In the genomic region with DNA sequence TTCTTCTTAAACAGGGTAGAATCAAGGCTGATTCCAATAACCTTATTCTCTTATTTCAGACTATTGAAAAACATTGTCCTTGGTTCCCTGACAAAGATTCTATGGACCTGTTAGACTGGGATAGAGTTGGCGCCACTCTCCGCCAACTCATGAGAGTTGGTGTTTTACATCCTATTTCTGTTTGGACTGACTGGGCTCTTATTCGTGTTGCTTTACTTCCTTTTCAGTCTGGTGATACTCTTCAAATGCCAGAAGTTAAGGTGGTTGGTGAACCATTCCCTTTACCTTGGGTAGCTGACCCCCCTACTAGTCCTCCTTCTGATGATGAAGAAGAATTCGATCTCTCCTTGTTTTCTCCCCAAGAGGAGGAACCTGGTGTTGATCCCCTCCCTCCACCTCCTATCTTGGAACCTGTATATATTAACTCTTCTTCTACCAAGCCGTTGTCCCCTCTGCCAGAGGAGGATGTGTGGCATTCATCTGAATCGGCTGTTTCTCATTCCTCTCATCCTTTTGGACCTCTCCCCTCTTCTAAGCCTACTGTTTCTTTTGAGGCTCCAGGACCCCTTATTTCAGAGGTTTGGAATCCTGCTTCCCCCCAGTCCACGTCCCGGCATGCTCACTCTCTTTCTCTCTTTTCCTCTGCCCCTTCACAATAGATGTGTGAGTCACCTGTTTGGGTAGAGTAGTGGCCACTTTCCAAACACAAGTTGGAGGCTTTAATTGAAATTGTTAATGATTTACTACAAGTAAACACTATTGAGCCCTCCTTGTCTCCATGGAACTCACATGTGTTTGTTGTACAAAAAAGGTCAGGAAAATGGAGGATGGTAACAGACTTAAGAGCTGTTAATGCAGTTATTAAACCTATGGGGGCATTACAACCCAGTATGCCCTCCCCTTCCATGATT, we compare ENCODE assay signal across 1 cellular context.
TF ChIP-seq lines count a peak whose summit lies in the region.
"Not testable (repeated sequence)": the region's sequence is repeated elsewhere in the genome, so short reads cannot be mapped to it uniquely, and the experiment has no call there.

No MANE protein-coding gene starts in this region.

TF ChIP-seq in HepG2, 621 proteins besides CTCF, POLR2A, EP300 and RAD21 (continued from another document):
- TF ChIP-seq, protein P1, sequence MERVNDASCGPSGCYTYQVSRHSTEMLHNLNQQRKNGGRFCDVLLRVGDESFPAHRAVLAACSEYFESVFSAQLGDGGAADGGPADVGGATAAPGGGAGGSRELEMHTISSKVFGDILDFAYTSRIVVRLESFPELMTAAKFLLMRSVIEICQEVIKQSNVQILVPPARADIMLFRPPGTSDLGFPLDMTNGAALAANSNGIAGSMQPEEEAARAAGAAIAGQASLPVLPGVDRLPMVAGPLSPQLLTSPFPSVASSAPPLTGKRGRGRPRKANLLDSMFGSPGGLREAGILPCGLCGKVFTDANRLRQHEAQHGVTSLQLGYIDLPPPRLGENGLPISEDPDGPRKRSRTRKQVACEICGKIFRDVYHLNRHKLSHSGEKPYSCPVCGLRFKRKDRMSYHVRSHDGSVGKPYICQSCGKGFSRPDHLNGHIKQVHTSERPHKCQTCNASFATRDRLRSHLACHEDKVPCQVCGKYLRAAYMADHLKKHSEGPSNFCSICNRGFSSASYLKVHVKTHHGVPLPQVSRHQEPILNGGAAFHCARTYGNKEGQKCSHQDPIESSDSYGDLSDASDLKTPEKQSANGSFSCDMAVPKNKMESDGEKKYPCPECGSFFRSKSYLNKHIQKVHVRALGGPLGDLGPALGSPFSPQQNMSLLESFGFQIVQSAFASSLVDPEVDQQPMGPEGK (CRISPR knock-in tag; IDR thresholded peaks at IDR 0.05) = peak; percentile 11; the same call in 1 of the 2 replicates
- TF ChIP-seq, protein P2, sequence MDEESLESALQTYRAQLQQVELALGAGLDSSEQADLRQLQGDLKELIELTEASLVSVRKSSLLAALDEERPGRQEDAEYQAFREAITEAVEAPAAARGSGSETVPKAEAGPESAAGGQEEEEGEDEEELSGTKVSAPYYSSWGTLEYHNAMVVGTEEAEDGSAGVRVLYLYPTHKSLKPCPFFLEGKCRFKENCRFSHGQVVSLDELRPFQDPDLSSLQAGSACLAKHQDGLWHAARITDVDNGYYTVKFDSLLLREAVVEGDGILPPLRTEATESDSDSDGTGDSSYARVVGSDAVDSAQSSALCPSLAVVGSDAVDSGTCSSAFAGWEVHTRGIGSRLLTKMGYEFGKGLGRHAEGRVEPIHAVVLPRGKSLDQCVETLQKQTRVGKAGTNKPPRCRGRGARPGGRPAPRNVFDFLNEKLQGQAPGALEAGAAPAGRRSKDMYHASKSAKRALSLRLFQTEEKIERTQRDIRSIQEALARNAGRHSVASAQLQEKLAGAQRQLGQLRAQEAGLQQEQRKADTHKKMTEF (CRISPR knock-in tag; IDR thresholded peaks at IDR 0.05) = peak; percentile 48; the same call in 1 of the 2 replicates
- peak; percentile 52; the same call in 1 of the 2 replicates for TF ChIP-seq MIER3 (CRISPR knock-in tag; IDR thresholded peaks at IDR 0.05; ENCODE audit: borderline replicate concordance)
- TF ChIP-seq NCOA2 (CRISPR knock-in tag; IDR thresholded peaks at IDR 0.05) = peak; percentile 62; the same call in 1 of the 2 replicates
- peak; percentile 72 for TF ChIP-seq GATAD2A (CRISPR knock-in tag; IDR thresholded peaks at IDR 0.05)
- TF ChIP-seq, protein P3, sequence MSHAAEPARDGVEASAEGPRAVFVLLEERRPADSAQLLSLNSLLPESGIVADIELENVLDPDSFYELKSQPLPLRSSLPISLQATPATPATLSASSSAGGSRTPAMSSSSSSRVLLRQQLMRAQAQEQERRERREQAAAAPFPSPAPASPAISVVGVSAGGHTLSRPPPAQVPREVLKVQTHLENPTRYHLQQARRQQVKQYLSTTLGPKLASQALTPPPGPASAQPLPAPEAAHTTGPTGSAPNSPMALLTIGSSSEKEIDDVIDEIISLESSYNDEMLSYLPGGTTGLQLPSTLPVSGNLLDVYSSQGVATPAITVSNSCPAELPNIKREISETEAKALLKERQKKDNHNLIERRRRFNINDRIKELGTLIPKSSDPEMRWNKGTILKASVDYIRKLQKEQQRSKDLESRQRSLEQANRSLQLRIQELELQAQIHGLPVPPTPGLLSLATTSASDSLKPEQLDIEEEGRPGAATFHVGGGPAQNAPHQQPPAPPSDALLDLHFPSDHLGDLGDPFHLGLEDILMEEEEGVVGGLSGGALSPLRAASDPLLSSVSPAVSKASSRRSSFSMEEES (CRISPR knock-in tag; IDR thresholded peaks at IDR 0.05) = peak; percentile 30; the same call in 1 of the 2 replicates
- TF ChIP-seq, protein P4, sequence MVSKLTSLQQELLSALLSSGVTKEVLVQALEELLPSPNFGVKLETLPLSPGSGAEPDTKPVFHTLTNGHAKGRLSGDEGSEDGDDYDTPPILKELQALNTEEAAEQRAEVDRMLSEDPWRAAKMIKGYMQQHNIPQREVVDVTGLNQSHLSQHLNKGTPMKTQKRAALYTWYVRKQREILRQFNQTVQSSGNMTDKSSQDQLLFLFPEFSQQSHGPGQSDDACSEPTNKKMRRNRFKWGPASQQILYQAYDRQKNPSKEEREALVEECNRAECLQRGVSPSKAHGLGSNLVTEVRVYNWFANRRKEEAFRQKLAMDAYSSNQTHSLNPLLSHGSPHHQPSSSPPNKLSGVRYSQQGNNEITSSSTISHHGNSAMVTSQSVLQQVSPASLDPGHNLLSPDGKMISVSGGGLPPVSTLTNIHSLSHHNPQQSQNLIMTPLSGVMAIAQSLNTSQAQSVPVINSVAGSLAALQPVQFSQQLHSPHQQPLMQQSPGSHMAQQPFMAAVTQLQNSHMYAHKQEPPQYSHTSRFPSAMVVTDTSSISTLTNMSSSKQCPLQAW (CRISPR knock-in tag; IDR thresholded peaks at IDR 0.05) = peak; percentile 92; the same call in 1 of the 2 replicates
- TF ChIP-seq POGZ (CRISPR knock-in tag; IDR thresholded peaks at IDR 0.05) = peak; percentile 50; the same call in 1 of the 2 replicates
- peak; percentile 54; the same call in 1 of the 2 replicates for TF ChIP-seq HMG20A (CRISPR knock-in tag; IDR thresholded peaks at IDR 0.05; ENCODE audit: borderline replicate concordance)
- 0 out of 2 replicates have a peak, but pooled peaks have one; percentile 15 for TF ChIP-seq ZNF878 (CRISPR knock-in tag; IDR thresholded peaks at IDR 0.05)
- TF ChIP-seq, protein P5, sequence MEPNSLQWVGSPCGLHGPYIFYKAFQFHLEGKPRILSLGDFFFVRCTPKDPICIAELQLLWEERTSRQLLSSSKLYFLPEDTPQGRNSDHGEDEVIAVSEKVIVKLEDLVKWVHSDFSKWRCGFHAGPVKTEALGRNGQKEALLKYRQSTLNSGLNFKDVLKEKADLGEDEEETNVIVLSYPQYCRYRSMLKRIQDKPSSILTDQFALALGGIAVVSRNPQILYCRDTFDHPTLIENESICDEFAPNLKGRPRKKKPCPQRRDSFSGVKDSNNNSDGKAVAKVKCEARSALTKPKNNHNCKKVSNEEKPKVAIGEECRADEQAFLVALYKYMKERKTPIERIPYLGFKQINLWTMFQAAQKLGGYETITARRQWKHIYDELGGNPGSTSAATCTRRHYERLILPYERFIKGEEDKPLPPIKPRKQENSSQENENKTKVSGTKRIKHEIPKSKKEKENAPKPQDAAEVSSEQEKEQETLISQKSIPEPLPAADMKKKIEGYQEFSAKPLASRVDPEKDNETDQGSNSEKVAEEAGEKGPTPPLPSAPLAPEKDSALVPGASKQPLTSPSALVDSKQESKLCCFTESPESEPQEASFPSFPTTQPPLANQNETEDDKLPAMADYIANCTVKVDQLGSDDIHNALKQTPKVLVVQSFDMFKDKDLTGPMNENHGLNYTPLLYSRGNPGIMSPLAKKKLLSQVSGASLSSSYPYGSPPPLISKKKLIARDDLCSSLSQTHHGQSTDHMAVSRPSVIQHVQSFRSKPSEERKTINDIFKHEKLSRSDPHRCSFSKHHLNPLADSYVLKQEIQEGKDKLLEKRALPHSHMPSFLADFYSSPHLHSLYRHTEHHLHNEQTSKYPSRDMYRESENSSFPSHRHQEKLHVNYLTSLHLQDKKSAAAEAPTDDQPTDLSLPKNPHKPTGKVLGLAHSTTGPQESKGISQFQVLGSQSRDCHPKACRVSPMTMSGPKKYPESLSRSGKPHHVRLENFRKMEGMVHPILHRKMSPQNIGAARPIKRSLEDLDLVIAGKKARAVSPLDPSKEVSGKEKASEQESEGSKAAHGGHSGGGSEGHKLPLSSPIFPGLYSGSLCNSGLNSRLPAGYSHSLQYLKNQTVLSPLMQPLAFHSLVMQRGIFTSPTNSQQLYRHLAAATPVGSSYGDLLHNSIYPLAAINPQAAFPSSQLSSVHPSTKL (CRISPR knock-in tag; IDR thresholded peaks at IDR 0.05) = peak; percentile 78
- TF ChIP-seq ISL2 (CRISPR knock-in tag; IDR thresholded peaks at IDR 0.05) = peak; percentile 64
- TF ChIP-seq JUNB (CRISPR knock-in tag; IDR thresholded peaks at IDR 0.05; ENCODE audit: borderline replicate concordance) = peak; percentile 69; the same call in 1 of the 2 replicates
- peak; percentile 57 for TF ChIP-seq SAP130 (CRISPR knock-in tag; IDR thresholded peaks at IDR 0.05; ENCODE audit: low read depth)
- TF ChIP-seq, protein P6, sequence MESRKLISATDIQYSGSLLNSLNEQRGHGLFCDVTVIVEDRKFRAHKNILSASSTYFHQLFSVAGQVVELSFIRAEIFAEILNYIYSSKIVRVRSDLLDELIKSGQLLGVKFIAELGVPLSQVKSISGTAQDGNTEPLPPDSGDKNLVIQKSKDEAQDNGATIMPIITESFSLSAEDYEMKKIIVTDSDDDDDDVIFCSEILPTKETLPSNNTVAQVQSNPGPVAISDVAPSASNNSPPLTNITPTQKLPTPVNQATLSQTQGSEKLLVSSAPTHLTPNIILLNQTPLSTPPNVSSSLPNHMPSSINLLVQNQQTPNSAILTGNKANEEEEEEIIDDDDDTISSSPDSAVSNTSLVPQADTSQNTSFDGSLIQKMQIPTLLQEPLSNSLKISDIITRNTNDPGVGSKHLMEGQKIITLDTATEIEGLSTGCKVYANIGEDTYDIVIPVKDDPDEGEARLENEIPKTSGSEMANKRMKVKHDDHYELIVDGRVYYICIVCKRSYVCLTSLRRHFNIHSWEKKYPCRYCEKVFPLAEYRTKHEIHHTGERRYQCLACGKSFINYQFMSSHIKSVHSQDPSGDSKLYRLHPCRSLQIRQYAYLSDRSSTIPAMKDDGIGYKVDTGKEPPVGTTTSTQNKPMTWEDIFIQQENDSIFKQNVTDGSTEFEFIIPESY (CRISPR knock-in tag; IDR thresholded peaks at IDR 0.05) = peak; percentile 53; the same call in 1 of the 2 replicates
- TF ChIP-seq FOSL2 (CRISPR knock-in tag; IDR thresholded peaks at IDR 0.05) = peak; percentile 95
- not testable (repeated sequence) for TF ChIP-seq FOXA1 (IDR thresholded peaks at IDR 0.05)
- TF ChIP-seq FOXA1 (CRISPR knock-in tag; IDR thresholded peaks at IDR 0.05) = peak; percentile 68
- peak; percentile 54; the same call in 1 of the 2 replicates for TF ChIP-seq FOSL1 (CRISPR knock-in tag; IDR thresholded peaks at IDR 0.05; ENCODE audit: borderline replicate concordance)
